ENCODE assay signal across 1 cellular context in the genomic region with DNA sequence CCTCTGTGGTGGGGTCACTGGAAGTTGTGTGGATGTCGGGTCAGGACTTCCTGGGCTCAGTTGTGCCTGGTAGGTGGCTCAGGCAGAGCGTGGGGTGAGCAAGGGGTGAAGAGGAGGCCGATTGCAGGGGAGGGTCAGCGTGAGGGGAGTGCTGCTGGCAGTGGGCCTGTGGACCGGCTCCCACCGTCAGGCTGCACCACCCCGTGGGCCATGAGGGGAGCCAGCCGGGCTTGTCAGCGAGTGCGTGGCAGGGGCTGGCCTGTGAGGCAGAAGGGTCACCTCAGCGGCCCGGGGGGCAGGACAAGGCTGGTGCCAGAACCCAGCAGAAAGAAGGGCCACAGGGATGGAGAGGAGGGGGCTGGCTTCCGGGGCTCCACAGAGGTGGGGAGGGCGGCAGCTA.
TF ChIP-seq lines count a peak whose summit lies in the region.

No MANE protein-coding gene starts in this region.

TF ChIP-seq in GM12878, 131 proteins besides CTCF, POLR2A, EP300 and RAD21:
- TF ChIP-seq TCF12 (IDR thresholded peaks at IDR 0.05; ENCODE audit: low read depth, low read length) = no peak
- TF ChIP-seq SUZ12 (IDR thresholded peaks at IDR 0.05; ENCODE audit: unreplicated experiment) = no peak
- no peak for TF ChIP-seq ZZZ3 (IDR thresholded peaks at IDR 0.05; ENCODE audit: control insufficient read depth, insufficient read length, low read depth)
- TF ChIP-seq, protein P1, sequence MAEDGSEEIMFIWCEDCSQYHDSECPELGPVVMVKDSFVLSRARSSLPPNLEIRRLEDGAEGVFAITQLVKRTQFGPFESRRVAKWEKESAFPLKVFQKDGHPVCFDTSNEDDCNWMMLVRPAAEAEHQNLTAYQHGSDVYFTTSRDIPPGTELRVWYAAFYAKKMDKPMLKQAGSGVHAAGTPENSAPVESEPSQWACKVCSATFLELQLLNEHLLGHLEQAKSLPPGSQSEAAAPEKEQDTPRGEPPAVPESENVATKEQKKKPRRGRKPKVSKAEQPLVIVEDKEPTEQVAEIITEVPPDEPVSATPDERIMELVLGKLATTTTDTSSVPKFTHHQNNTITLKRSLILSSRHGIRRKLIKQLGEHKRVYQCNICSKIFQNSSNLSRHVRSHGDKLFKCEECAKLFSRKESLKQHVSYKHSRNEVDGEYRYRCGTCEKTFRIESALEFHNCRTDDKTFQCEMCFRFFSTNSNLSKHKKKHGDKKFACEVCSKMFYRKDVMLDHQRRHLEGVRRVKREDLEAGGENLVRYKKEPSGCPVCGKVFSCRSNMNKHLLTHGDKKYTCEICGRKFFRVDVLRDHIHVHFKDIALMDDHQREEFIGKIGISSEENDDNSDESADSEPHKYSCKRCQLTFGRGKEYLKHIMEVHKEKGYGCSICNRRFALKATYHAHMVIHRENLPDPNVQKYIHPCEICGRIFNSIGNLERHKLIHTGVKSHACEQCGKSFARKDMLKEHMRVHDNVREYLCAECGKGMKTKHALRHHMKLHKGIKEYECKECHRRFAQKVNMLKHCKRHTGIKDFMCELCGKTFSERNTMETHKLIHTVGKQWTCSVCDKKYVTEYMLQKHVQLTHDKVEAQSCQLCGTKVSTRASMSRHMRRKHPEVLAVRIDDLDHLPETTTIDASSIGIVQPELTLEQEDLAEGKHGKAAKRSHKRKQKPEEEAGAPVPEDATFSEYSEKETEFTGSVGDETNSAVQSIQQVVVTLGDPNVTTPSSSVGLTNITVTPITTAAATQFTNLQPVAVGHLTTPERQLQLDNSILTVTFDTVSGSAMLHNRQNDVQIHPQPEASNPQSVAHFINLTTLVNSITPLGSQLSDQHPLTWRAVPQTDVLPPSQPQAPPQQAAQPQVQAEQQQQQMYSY (CRISPR knock-in tag; IDR thresholded peaks at IDR 0.05) = no peak
- no peak for TF ChIP-seq E4F1 (IDR thresholded peaks at IDR 0.05; ENCODE audit: borderline replicate concordance, partially characterized antibody)
- TF ChIP-seq IRF4 (IDR thresholded peaks at IDR 0.05; ENCODE audit: low read depth, low read length) = no peak
- no peak for TF ChIP-seq NR2C2 (IDR thresholded peaks at IDR 0.05; ENCODE audit: borderline replicate concordance, control insufficient read depth, insufficient read length, low read depth)
- TF ChIP-seq, protein P2, sequence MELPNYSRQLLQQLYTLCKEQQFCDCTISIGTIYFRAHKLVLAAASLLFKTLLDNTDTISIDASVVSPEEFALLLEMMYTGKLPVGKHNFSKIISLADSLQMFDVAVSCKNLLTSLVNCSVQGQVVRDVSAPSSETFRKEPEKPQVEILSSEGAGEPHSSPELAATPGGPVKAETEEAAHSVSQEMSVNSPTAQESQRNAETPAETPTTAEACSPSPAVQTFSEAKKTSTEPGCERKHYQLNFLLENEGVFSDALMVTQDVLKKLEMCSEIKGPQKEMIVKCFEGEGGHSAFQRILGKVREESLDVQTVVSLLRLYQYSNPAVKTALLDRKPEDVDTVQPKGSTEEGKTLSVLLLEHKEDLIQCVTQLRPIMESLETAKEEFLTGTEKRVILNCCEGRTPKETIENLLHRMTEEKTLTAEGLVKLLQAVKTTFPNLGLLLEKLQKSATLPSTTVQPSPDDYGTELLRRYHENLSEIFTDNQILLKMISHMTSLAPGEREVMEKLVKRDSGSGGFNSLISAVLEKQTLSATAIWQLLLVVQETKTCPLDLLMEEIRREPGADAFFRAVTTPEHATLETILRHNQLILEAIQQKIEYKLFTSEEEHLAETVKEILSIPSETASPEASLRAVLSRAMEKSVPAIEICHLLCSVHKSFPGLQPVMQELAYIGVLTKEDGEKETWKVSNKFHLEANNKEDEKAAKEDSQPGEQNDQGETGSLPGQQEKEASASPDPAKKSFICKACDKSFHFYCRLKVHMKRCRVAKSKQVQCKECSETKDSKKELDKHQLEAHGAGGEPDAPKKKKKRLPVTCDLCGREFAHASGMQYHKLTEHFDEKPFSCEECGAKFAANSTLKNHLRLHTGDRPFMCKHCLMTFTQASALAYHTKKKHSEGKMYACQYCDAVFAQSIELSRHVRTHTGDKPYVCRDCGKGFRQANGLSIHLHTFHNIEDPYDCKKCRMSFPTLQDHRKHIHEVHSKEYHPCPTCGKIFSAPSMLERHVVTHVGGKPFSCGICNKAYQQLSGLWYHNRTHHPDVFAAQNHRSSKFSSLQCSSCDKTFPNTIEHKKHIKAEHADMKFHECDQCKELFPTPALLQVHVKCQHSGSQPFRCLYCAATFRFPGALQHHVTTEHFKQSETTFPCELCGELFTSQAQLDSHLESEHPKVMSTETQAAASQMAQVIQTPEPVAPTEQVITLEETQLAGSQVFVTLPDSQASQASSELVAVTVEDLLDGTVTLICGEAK (IDR thresholded peaks at IDR 0.05; ENCODE audit: borderline replicate concordance) = no peak
- TF ChIP-seq BHLHE40 (IDR thresholded peaks at IDR 0.05; ENCODE audit: borderline replicate concordance in 1 of 2, low read depth in 2 of 2, low read length in 1 of 2) = no peak
